Comparison of ENCODE assay signal across 8 cellular contexts in the genomic region with DNA sequence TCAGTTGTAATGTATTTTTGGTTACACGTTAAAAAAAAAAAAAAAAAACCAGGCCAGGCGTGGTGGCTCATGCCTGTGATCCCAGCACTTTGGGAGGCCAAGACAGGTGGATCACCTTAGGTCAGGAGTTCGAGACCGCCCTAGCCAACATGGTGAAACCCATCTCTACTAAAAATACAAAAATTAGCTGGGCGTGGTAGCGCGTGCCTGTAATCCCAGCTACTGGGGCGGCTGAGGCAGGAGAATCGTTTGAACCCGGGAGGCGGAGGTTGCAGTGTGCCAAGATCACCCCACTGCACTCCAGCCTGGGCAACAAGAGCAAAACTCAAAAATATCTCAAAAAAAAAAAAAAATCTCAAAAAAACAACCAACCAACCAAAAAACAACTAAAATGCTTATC. TPM values are rescaled to one million over a fixed set of nuclear protein-coding genes. Genes with fewer than 3 reads are reported as not detected.
DNase-seq lines count a peak whose midpoint lies in the region; ATAC-seq and TF ChIP-seq lines count a peak whose summit lies in the region.
"Not testable (repeated sequence)": the region's sequence is repeated elsewhere in the genome, so short reads cannot be mapped to it uniquely, and the experiment has no call there.

No MANE protein-coding gene starts in this region.

- H3K4me2 ChIP-seq in SK-N-SH: peak overlapping the region; percentile 79

- not testable (repeated sequence) for H3F3A ChIP-seq in SK-N-SH (replicated peaks; ENCODE audit: insufficient read depth)

- H2AFZ ChIP-seq in SK-N-SH (ENCODE audit: low read depth): not testable (repeated sequence)

- not testable (repeated sequence) for H3K27ac ChIP-seq in HEK293 (ENCODE audit: extremely low read depth, low read depth, low read length); ectodermal cell (ENCODE audit: insufficient read depth, low read depth, low read length, poor library complexity, severe bottlenecking); right cardiac atrium (ENCODE audit: low read length)
- peak overlapping the region in 1 of 2 experiments; percentile 88; a peak in 1 of 4 replicates for H3K27ac ChIP-seq in SK-N-SH (ENCODE audit: low read depth in 2 of 2, low read length in 1 of 2)
- peak overlapping the region in 4 of 8 donors; percentile 99 to 100 (median 100) for H3K27ac ChIP-seq in spleen

- H3K4me3 ChIP-seq in AG04449 (ENCODE audit: low read depth, low read length) (peak overlapping the region; percentile 89), HEK293 (ENCODE audit: low read depth, low read length) (0 out of 2 replicates have a peak overlapping the region, but pooled peaks have one; percentile 4), SK-N-SH (ENCODE audit: low read depth in 2 of 2, low read length in 1 of 2) (peak overlapping the region; percentile 89 to 94; a peak in 3 of 4 replicates), ectodermal cell (ENCODE audit: insufficient read depth, low read depth, low read length) (peak overlapping the region; percentile 97), right cardiac atrium (ENCODE audit: low read length) (peak overlapping the region; percentile 74), spleen (peak overlapping the region in 6 of 8 donors; percentile 88 to 99 (median 92))

- CTCF ChIA-PET in AG04449 (lab: Yijun Ruan, JAX); HEK293 (lab: Yijun Ruan, JAX): not testable (repeated sequence)
- CTCF ChIA-PET in SK-N-SH (lab: Yijun Ruan, JAX): interaction anchor here (1.4 kb wide), 1 partner anchor 12 kb away, joined by 5 read pairs; no protein-coding TSS in a partner anchor
- CTCF ChIA-PET in activated naive CD4-positive, alpha-beta T cell treated with anti-CD3 and anti-CD28 coated beads, Interleukin-2, amount 10 ng/mL, durations not matched to agents 7 days and 5 days (lab: Charles Lee): interaction anchor here (0.6 kb wide), 1 partner anchor 192 kb away, joined by 3 read pairs; no protein-coding TSS in a partner anchor

- not testable (repeated sequence) for H3K27ac Mint-ChIP-seq in activated naive CD4-positive, alpha-beta T cell treated with anti-CD3 and anti-CD28 coated beads, Interleukin-2, amount 10 ng/mL, durations not matched to agents 7 days and 5 days
- H3K27ac Mint-ChIP-seq in nephron: peak overlapping the region in 1 of 3 experiments; percentile 93

- H3K4me3 Mint-ChIP-seq in activated naive CD4-positive, alpha-beta T cell treated with anti-CD3 and anti-CD28 coated beads, Interleukin-2, amount 10 ng/mL, durations not matched to agents 7 days and 5 days: peak overlapping the region; percentile 96
- H3K4me3 Mint-ChIP-seq in nephron: peak overlapping the region; percentile 74 to 99 (median 79)

- WGBS in SK-N-SH (ENCODE audit: low lambda C conversion rate): 88% methylated on average over 11 of the region's 11 CpGs
- 78 to 80% methylated on average over 11 of the region's 11 CpGs for WGBS in ectodermal cell, 2 experiments
- 69% methylated on average over 11 of the region's 11 CpGs for WGBS in right cardiac atrium
- 65 to 81% (median 76%) methylated on average over 11 of the region's 11 CpGs for WGBS in spleen, 5 donors

- H3K36me3 ChIP-seq in HEK293 (ENCODE audit: control insufficient read depth in 2 of 2, insufficient read depth in 1 of 2, low read length in 2 of 2); ectodermal cell (ENCODE audit: control insufficient read depth, insufficient read depth, low read length); spleen: not testable (repeated sequence)
- peaks cover 8 to 17% of the 10 kb centered on the region in 2 experiments for H3K36me3 ChIP-seq in SK-N-SH (replicated peaks in 1 of 2; ENCODE audit: control insufficient read depth in 1 of 2, insufficient read depth in 2 of 2, low read length in 1 of 2)

- not testable (repeated sequence) for TF ChIP-seq EP300 in SK-N-SH (IDR thresholded peaks at IDR 0.05; ENCODE audit: borderline replicate concordance in 1 of 2, low read depth in 1 of 2, low read length in 1 of 2)

- TF ChIP-seq POLR2A in spleen (IDR thresholded peaks at IDR 0.05): not testable (repeated sequence)

- POLR2A ChIA-PET in AG04449 (lab: Yijun Ruan, JAX) (interaction anchor here (0.8 kb wide), 1 partner anchor 1028 kb away, joined by 3 read pairs; no protein-coding TSS in a partner anchor), HEK293 (lab: Yijun Ruan, JAX) (interaction anchor here (0.7 kb wide), 2 partner anchors 10 to 12 kb away, joined by 3 to 4 read pairs; no protein-coding TSS in a partner anchor)
- POLR2A ChIA-PET in SK-N-SH (lab: Yijun Ruan, JAX): not testable (repeated sequence)

- H4K20me1 ChIP-seq in SK-N-SH (ENCODE audit: insufficient read depth): peaks cover 70% of the 10 kb centered on the region

- H3K4me1 ChIP-seq in HEK293 (ENCODE audit: control insufficient read depth, insufficient read depth, low read length) (peaks cover 28% of the 10 kb centered on the region; the same call in 1 of the 2 replicates), SK-N-SH (ENCODE audit: control insufficient read depth in 1 of 2, insufficient read depth in 2 of 2, low read depth in 1 of 2, low read length in 1 of 2) (peaks cover 11 to 41% of the 10 kb centered on the region in 2 experiments; a peak in 3 of 4 replicates), spleen (peaks cover 41 to 81% (median 75%) of the 10 kb centered on the region in 6 donors)
- not testable (repeated sequence) for H3K4me1 ChIP-seq in ectodermal cell (ENCODE audit: control insufficient read depth, insufficient read depth, low read length); right cardiac atrium (ENCODE audit: control insufficient read depth, insufficient read depth, low read length)

- not testable (repeated sequence) for TF ChIP-seq RAD21 in SK-N-SH (IDR thresholded peaks at IDR 0.05; ENCODE audit: low read length)

- peaks cover 28% of the 10 kb centered on the region for H3K36me3 Mint-ChIP-seq in activated naive CD4-positive, alpha-beta T cell treated with anti-CD3 and anti-CD28 coated beads, Interleukin-2, amount 10 ng/mL, durations not matched to agents 7 days and 5 days
- peaks cover 11% of the 10 kb centered on the region for H3K36me3 Mint-ChIP-seq in nephron (ENCODE audit: low read depth)

- not testable (repeated sequence) for DNase-seq in AG04449 (ENCODE audit: low read depth, low spot score); SK-N-SH; activated naive CD4-positive, alpha-beta T cell treated with anti-CD3 and anti-CD28 coated beads, Interleukin-2, amount 10 ng/mL, durations not matched to agents 7 days and 5 days; right cardiac atrium; spleen

- TF ChIP-seq CTCF in AG04449 (IDR thresholded peaks at IDR 0.05; ENCODE audit: insufficient read depth, low read length, missing control alignments); HEK293 (tag by site-specific recombination; IDR thresholded peaks at IDR 0.05); SK-N-SH (IDR thresholded peaks at IDR 0.05); nephron (IDR thresholded peaks at IDR 0.05; ENCODE audit: unreplicated experiment in 3 of 3); spleen (IDR thresholded peaks at IDR 0.05 in 8 of 11, conservative IDR thresholded peaks at IDR 0.05 in 3 of 11): not testable (repeated sequence)

- not testable (repeated sequence) for H3K27me3 Mint-ChIP-seq in activated naive CD4-positive, alpha-beta T cell treated with anti-CD3 and anti-CD28 coated beads, Interleukin-2, amount 10 ng/mL, durations not matched to agents 7 days and 5 days; nephron (ENCODE audit: low read depth)

- H3K9me2 ChIP-seq in SK-N-SH: not testable (repeated sequence)

- not testable (repeated sequence) for ATAC-seq in right cardiac atrium

- not testable (repeated sequence) for H3K9me3 ChIP-seq in HEK293 (ENCODE audit: control insufficient read depth, insufficient read depth, low read depth, low read length); SK-N-SH; ectodermal cell (ENCODE audit: control insufficient read depth, low read length); right cardiac atrium (ENCODE audit: control insufficient read depth, low read length); spleen

- H3K4me1 Mint-ChIP-seq in activated naive CD4-positive, alpha-beta T cell treated with anti-CD3 and anti-CD28 coated beads, Interleukin-2, amount 10 ng/mL, durations not matched to agents 7 days and 5 days: peaks cover 68% of the 10 kb centered on the region
- peaks cover 61% of the 10 kb centered on the region for H3K4me1 Mint-ChIP-seq in nephron

- not testable (repeated sequence) for H3K9ac ChIP-seq in SK-N-SH

- H3K79me2 ChIP-seq in SK-N-SH (ENCODE audit: insufficient read depth): peaks cover 79% of the 10 kb centered on the region

- H3K27me3 ChIP-seq in SK-N-SH (ENCODE audit: insufficient read depth); ectodermal cell (ENCODE audit: control insufficient read depth, insufficient read depth, low read length, poor library complexity, severe bottlenecking); right cardiac atrium (ENCODE audit: control insufficient read depth, insufficient read depth); spleen (replicated peaks in 1 of 7): not testable (repeated sequence)

- not testable (repeated sequence) for H3K9me3 Mint-ChIP-seq in activated naive CD4-positive, alpha-beta T cell treated with anti-CD3 and anti-CD28 coated beads, Interleukin-2, amount 10 ng/mL, durations not matched to agents 7 days and 5 days; nephron

- intact Hi-C loops in right cardiac atrium (cut with DNase I); spleen (cut with DNase I; ENCODE audit: low total_unique reads): not testable (repeated sequence)

TF ChIP-seq in HEK293, 187 proteins besides CTCF, POLR2A, EP300 and RAD21 (continues in another document):
- TF ChIP-seq OSR2 (tag by site-specific recombination; IDR thresholded peaks at IDR 0.05): peak; percentile 49; the same call in 1 of the 2 replicates

RNA-seq across cellular contexts. Expression of gene KIF5B, which starts 2.8 kb away (rescaled TPM):
- 15.7 and 18.2 TPM in 2 replicates for polyA plus RNA-seq in SK-N-SH (2012; rRNA removed)
- polyA plus RNA-seq in SK-N-SH (2012; cell fraction: cytosol; rRNA removed): 26.0 and 34.5 TPM in 2 replicates
- polyA plus RNA-seq in SK-N-SH (2012; cell fraction: nucleus; rRNA removed): 8.1 and 17.2 TPM in 2 replicates
- polyA plus RNA-seq in ectodermal cell (2013, experiment 1 of 4): 82.0 TPM
- 82.1 TPM for polyA plus RNA-seq in ectodermal cell (2013, experiment 2 of 4)
- 74.3 TPM for polyA plus RNA-seq in ectodermal cell (2013, experiment 3 of 4)
- 79.5 TPM for polyA plus RNA-seq in ectodermal cell (2013, experiment 4 of 4)
- total RNA-seq in right cardiac atrium: 100 to 1,000 TPM; 134 to 169 (median 144) TPM
- 60.3 TPM for polyA plus RNA-seq in right cardiac atrium
- 10 to 100 TPM; 58.6 to 95.1 (median 85.0) TPM for total RNA-seq in spleen
- 10 to 100 TPM; 16.1 to 35.0 (median 20.0) TPM for polyA plus RNA-seq in spleen

Comparison
In these comparisons a context has a peak if more than half of its experiments do, and no peak if none do; other contexts are left out.
1. H3K4me3 ChIP-seq: peak in every context shown above with its lines; median percentile 97 in ectodermal cell; 92 in spleen; 92 in SK-N-SH; 89 in AG04449; 74 in right cardiac atrium; 4 in HEK293.